Comparison of ENCODE assay signal across 9 cellular contexts in genomic region chr6:5135783-5136376, GRCh38. TPM values are rescaled to one million over a fixed set of nuclear protein-coding genes. Genes with fewer than 3 reads are reported as not detected.
DNase-seq lines count a peak whose midpoint lies in the region; ATAC-seq, FAIRE-seq and TF ChIP-seq lines count a peak whose summit lies in the region.
"Had no signal": no experiment of that assay in that cellular context is flagged by ENCODE, and none has a peak within 500 bp of the region (broad histone marks: within the 10 kb centered on the region; RNA-seq: fewer than 3 reads in every experiment).

No MANE protein-coding gene starts in this region.

- H3K4me2 ChIP-seq in GM12878 (ENCODE audit: control insufficient read depth, insufficient read depth) (no peak overlapping the region), mesendoderm (ENCODE audit: low read length) (no peak overlapping the region)

- H3K4me3 ChIP-seq in GM12878 (no peak overlapping the region), mesendoderm (ENCODE audit: low read length) (no peak overlapping the region), tibial nerve (no peak overlapping the region)
- H3K4me3 ChIP-seq: SK-N-MC had no signal

- no peak overlapping the region for H4K8ac ChIP-seq in mesendoderm (ENCODE audit: low read depth, low read length)

- no peak for FAIRE-seq in GM12878 (lab: Jason Lieb, UNC)

- H3K23ac ChIP-seq in mesendoderm (ENCODE audit: low read length): no peak overlapping the region

- ATAC-seq in HG03354 (IDR thresholded peaks at IDR 0.05; ENCODE audit: poor library complexity, severe bottlenecking, unreplicated experiment) (peak; percentile 37), GM12878 (peak; percentile 76), GM18520 (IDR thresholded peaks at IDR 0.05; ENCODE audit: unreplicated experiment) (no peak)

- H4K20me1 ChIP-seq in GM12878 (ENCODE audit: control insufficient read depth, insufficient read depth): no peaks in the 10 kb centered on the region

- SMC1A ChIA-PET in GM12878 (lab: Charles Lee; ENCODE audit: uncharacterized antibody, unreplicated experiment): no interaction called here

- no peaks in the 10 kb centered on the region for H3K9me3 ChIP-seq in GM12878 (replicated peaks; ENCODE audit: control insufficient read depth, insufficient read depth, low read length)
- H3K9me3 ChIP-seq in tibial nerve: no peaks in the 10 kb centered on the region

- CTCF ChIA-PET in GM12878 (lab: Yijun Ruan, JAX): interaction anchor here (0.7 kb wide), 1 partner anchor 168 kb away, joined by 3 read pairs; no protein-coding TSS in a partner anchor

- no peak for TF ChIP-seq POLR2A in GM12878 (IDR thresholded peaks at IDR 0.05; ENCODE audit: low read depth, low read length)
- TF ChIP-seq POLR2A in tibial nerve (IDR thresholded peaks at IDR 0.05): no peak

- H2BK120ac ChIP-seq in mesendoderm (ENCODE audit: low read depth, low read length): no peak overlapping the region

- H3K9ac ChIP-seq in GM12878 (ENCODE audit: control insufficient read depth, insufficient read depth, low read length): no peak overlapping the region
- H3K9ac ChIP-seq in mesendoderm (ENCODE audit: low read length): no peak overlapping the region

- in situ Hi-C loops in Caki2 (cut with HindIII; ENCODE audit: low pct_unique_long_range_greater_than_20kb, low sequenced_read_pairs) (no loop called here), GM12878 (cut with MboI) (no loop called here)

- H3K27ac ChIP-seq in GM12878 (ENCODE audit: control insufficient read depth, insufficient read depth): no peak overlapping the region
- no peak overlapping the region for H3K27ac ChIP-seq in mesendoderm (ENCODE audit: low read depth, low read length)
- no peak overlapping the region for H3K27ac ChIP-seq in tibial nerve
- H3K27ac ChIP-seq: SK-N-MC had no signal

- RAD21 ChIA-PET in GM12878 (lab: Charles Lee; ENCODE audit: unreplicated experiment): interaction anchor here (0.7 kb wide), 1 partner anchor 8 kb away, joined by 4 read pairs; no protein-coding TSS in a partner anchor

- H3K27me3 ChIP-seq in GM12878 (replicated peaks in 1 of 2; ENCODE audit: control insufficient read depth in 2 of 2, insufficient read depth in 2 of 2, low read length in 1 of 2) (no peaks in the 10 kb centered on the region), mesendoderm (ENCODE audit: insufficient read depth, low read length, poor library complexity) (no peaks in the 10 kb centered on the region), tibial nerve (no peaks in the 10 kb centered on the region)

- H3K56ac ChIP-seq in mesendoderm (ENCODE audit: low read length): no peak overlapping the region

- H3K79me1 ChIP-seq in mesendoderm (ENCODE audit: low read length): peaks cover 2% of the 10 kb centered on the region

- TF ChIP-seq CTCF in GM12878 (IDR thresholded peaks at IDR 0.05 in 2 of 3, conservative IDR thresholded peaks at IDR 0.05 in 1 of 3; ENCODE audit: control insufficient read depth in 2 of 3, extremely low read depth in 1 of 3, insufficient read depth in 1 of 3, low read depth in 3 of 3, low read length in 3 of 3) (peak; percentile 47 to 78 (median 68)), tibial nerve (IDR thresholded peaks at IDR 0.05) (peak in 4 of 5 experiments; percentile 25 to 60 (median 54))

- peak; percentile 46 for TF ChIP-seq RAD21 in GM12878 (IDR thresholded peaks at IDR 0.05; ENCODE audit: insufficient read depth, low read depth, low read length)

- no TSS peak for BruUV-seq in GM12878 (replicated peaks; lab: Mats Ljungman, UMichigan)

- H2AK5ac ChIP-seq in mesendoderm (ENCODE audit: low read length): no peak overlapping the region

- POLR2A ChIA-PET in GM12878 (lab: Charles Lee): no interaction called here

- no peaks in the 10 kb centered on the region for H3K79me2 ChIP-seq in GM12878 (ENCODE audit: control insufficient read depth, insufficient read depth, low read length)
- H3K79me2 ChIP-seq in mesendoderm (ENCODE audit: control insufficient read depth, insufficient read depth, low read length): no peaks in the 10 kb centered on the region

- no peak overlapping the region for H2BK15ac ChIP-seq in mesendoderm (replicated peaks; ENCODE audit: low read depth)

- no peak overlapping the region for H4K5ac ChIP-seq in mesendoderm (ENCODE audit: low read length)

- H2BK5ac ChIP-seq in mesendoderm (ENCODE audit: low read length): no peak overlapping the region

- H3K4me1 ChIP-seq in GM12878 (ENCODE audit: control insufficient read depth, insufficient read depth, low read length): peaks cover 20% of the 10 kb centered on the region
- H3K4me1 ChIP-seq in mesendoderm (ENCODE audit: control insufficient read depth, low read depth, low read length): no peaks in the 10 kb centered on the region
- H3K4me1 ChIP-seq in tibial nerve: peaks cover 0 to 19% (median 3%) of the 10 kb centered on the region in 4 donors

- H3K18ac ChIP-seq in mesendoderm (ENCODE audit: low read length): no peak overlapping the region

- H2AFZ ChIP-seq in GM12878 (ENCODE audit: control insufficient read depth, low read depth, low read length): no peak overlapping the region

- H3K4ac ChIP-seq in mesendoderm (ENCODE audit: low read depth, low read length): no peak overlapping the region

- TF ChIP-seq EP300 in GM12878 (IDR thresholded peaks at IDR 0.05; ENCODE audit: borderline replicate concordance in 1 of 2, control insufficient read depth in 1 of 2, low read depth in 2 of 2, low read length in 2 of 2) (no peak), tibial nerve (IDR thresholded peaks at IDR 0.05) (no peak)

- WGBS in GM12878 (ENCODE audit: insufficient coverage, insufficient replicate concordance, low lambda C conversion rate, missing lambda C conversion rate): 23% methylated on average over 9 of the region's 9 CpGs
- no CpG with 5 or more reads among the region's 9 CpGs for WGBS in mesendoderm (ENCODE audit: extremely low coverage, insufficient coverage, low lambda C conversion rate)
- WGBS in tibial nerve, 2 donors: 50 to 51% methylated on average over 9 of the region's 9 CpGs

- H3K36me3 ChIP-seq in GM12878 (ENCODE audit: control insufficient read depth in 2 of 2, insufficient read depth in 2 of 2, low read length in 1 of 2) (no peaks in the 10 kb centered on the region), mesendoderm (ENCODE audit: control insufficient read depth, insufficient read depth, low read length) (no peaks in the 10 kb centered on the region), tibial nerve (no peaks in the 10 kb centered on the region)

- DNase-seq in Caki2 (ENCODE audit: low read depth) (peak; percentile 37), SKM-1 treated with dmso at 0.1 percent for 144 hours (lab: John Stamatoyannopoulos, UW; ENCODE audit: unreplicated experiment) (peak; percentile 51), GM12878 (ENCODE audit: low read depth, low spot score) (no peak), mesendoderm (peak; percentile 73), tibial nerve (ENCODE audit: low spot score in 2 of 2) (peak in 1 of 2 donors; percentile 35), NK-92 (lab: John Stamatoyannopoulos, UW; ENCODE audit: unreplicated experiment) (no peak)

- intact Hi-C loops in GM12878 (cut with micrococcal nuclease; ENCODE audit: unreplicated experiment): no loop called here

TF ChIP-seq in GM12878, 131 proteins besides CTCF, POLR2A, EP300 and RAD21:
- no peak for TF ChIP-seq ZBTB4 (CRISPR knock-in tag; IDR thresholded peaks at IDR 0.05)
- peak; percentile 78 for TF ChIP-seq RUNX3 (IDR thresholded peaks at IDR 0.05; ENCODE audit: low read length)

RNA-seq across cellular contexts. Expression of gene PPP1R3G, which starts 50.7 kb away (rescaled TPM):
- total RNA-seq in Caki2 (2014; rRNA removed; shearing (Covaris generic); ENCODE audit: low replicate concordance): 0.14 and 0.26 TPM in 2 replicates
- 0.73 and 0.75 TPM in 2 replicates for total RNA-seq in GM12878 (2013; cell fraction: nucleolus; rRNA removed)
- total RNA-seq in GM12878 (2014; rRNA removed) (0.05 and 0.06 TPM in 2 replicates), GM12878 (2014; rRNA removed; fragmentation: Illumina TruSeq; extraction: Trizol) (0.05 TPM in 1 of 2 replicates, not detected in the other), GM12878 (2021) (0.08 and 0.10 TPM in 2 replicates), tibial nerve (1 to 10 TPM; 1.3 to 5.1 (median 2.1) TPM)
- 0.10 TPM for polyA plus RNA-seq in GM12878 (2011; ENCODE audit: low read depth)
- polyA plus RNA-seq in GM12878 (2011; rRNA removed) (0.03 TPM in 2 replicates), GM12878 (2014; fragmentation: Illumina TruSeq; extraction: Trizol) (0.01 TPM in 1 of 2 replicates, not detected in the other), GM12878 (2014; fragmentation: Nextera tagmentation; extraction: Ambion mirVana) (under 1 TPM in 1 of 2 experiments, not detected in 1; 0.02 TPM), GM12878 (2014; rRNA removed) (0.03 TPM in 1 of 2 replicates, not detected in the other), GM12878 (2016; fragmentation: Nextera tagmentation; extraction: Ambion mirVana) (under 1 TPM in 1 of 2 experiments, not detected in 1; 0.05 TPM)
- 0.04 and 0.07 TPM in 2 replicates for polyA plus RNA-seq in GM12878 (2011; cell fraction: cytosol; rRNA removed)
- polyA plus RNA-seq in GM12878 (2011; cell fraction: nucleus; rRNA removed): 0.04 TPM in 1 of 2 replicates, not detected in the other
- 0.31 and 0.62 TPM in 2 replicates for polyA plus RNA-seq in GM12878 (2012)
- polyA minus RNA-seq in GM12878 (2011; rRNA and poly(A)+ RNA removed): 0.07 and 0.10 TPM in 2 replicates
- polyA minus RNA-seq in GM12878 (2011; cell fraction: cytosol; rRNA and poly(A)+ RNA removed): not detected in 2 replicates
- 0.12 and 0.19 TPM in 2 replicates for polyA minus RNA-seq in GM12878 (2011; cell fraction: nucleus; rRNA and poly(A)+ RNA removed)
- 0.01 TPM for polyA plus RNA-seq in mesendoderm (2013, experiment 1 of 2)
- polyA plus RNA-seq in mesendoderm (2013, experiment 2 of 2): 0.01 TPM

Comparison
In these comparisons a context has a peak if more than half of its experiments do, and no peak if none do; other contexts are left out.
1. DNase-seq: peak in Caki2 (single experiment), SKM-1 treated with dmso at 0.1 percent for 144 hours (single experiment) and mesendoderm (single experiment); none in GM12878 (single experiment) and NK-92 (single experiment).